In genomic region chr16:75019586-75019985, GRCh38 we compare ENCODE assay signal across 2 cellular contexts.
TF ChIP-seq lines count a peak whose summit lies in the region.

No MANE protein-coding gene starts in this region.

TF ChIP-seq in HepG2, 621 proteins besides CTCF, POLR2A, EP300 and RAD21:
- TF ChIP-seq ZNF770 (CRISPR knock-in tag; IDR thresholded peaks at IDR 0.05) = peak; percentile 87
- 0 out of 2 replicates have a peak, but pooled peaks have one; percentile 12 for TF ChIP-seq ZBTB33 (CRISPR knock-in tag; IDR thresholded peaks at IDR 0.05)
- no peak for TF ChIP-seq AFF4 (CRISPR knock-in tag; IDR thresholded peaks at IDR 0.05)
- no peak for TF ChIP-seq SRY (CRISPR knock-in tag; IDR thresholded peaks at IDR 0.05)
- no peak for TF ChIP-seq GATA4 (IDR thresholded peaks at IDR 0.05; ENCODE audit: borderline replicate concordance, low read depth)
- TF ChIP-seq ZNF121 (CRISPR knock-in tag; IDR thresholded peaks at IDR 0.05) = peak; percentile 18; the same call in 1 of the 2 replicates
- no peak for TF ChIP-seq SIX4 (CRISPR knock-in tag; IDR thresholded peaks at IDR 0.05)

TF ChIP-seq in WTC11, 78 proteins besides CTCF, POLR2A, EP300 and RAD21:
- no peak for TF ChIP-seq E2F4 (CRISPR knock-in tag; IDR thresholded peaks at IDR 0.05; ENCODE audit: borderline replicate concordance, low read depth)
- peak; percentile 36; the same call in 1 of the 2 replicates for TF ChIP-seq ZNF121 (CRISPR knock-in tag; IDR thresholded peaks at IDR 0.05)
- TF ChIP-seq ESRRA (CRISPR knock-in tag; IDR thresholded peaks at IDR 0.05; ENCODE audit: borderline replicate concordance) = no peak
